8 cellular contexts compared by ENCODE assay signal in genomic region chr5:172772112-172772906, GRCh38. TPM values are rescaled to one million over a fixed set of nuclear protein-coding genes. Genes with fewer than 3 reads are reported as not detected.
A peak's percentile ranks its signal among the peaks of the same experiment; 100 is the strongest.
DNase-seq lines count a peak whose midpoint lies in the region; ATAC-seq and TF ChIP-seq lines count a peak whose summit lies in the region.

No MANE protein-coding gene starts in this region.

- no peaks in the 10 kb centered on the region for H3K79me2 ChIP-seq in neural progenitor cell (ENCODE audit: low read depth)

- H3K4me2 ChIP-seq in BLaER1 (peak overlapping the region; percentile 94), neural progenitor cell (peak overlapping the region; percentile 96)

- H3K9me3 ChIP-seq in BLaER1 (no peaks in the 10 kb centered on the region), HUES6 (ENCODE audit: control insufficient read depth, insufficient read depth, low read depth, low read length) (no peaks in the 10 kb centered on the region), neural progenitor cell (ENCODE audit: low read depth) (no peaks in the 10 kb centered on the region), stomach smooth muscle (ENCODE audit: control insufficient read depth in 2 of 2, low read length in 2 of 2) (no peaks in the 10 kb centered on the region)

- H3K27ac Mint-ChIP-seq in neural progenitor cell = no peak overlapping the region

- peak overlapping the region; percentile 79 for H2AFZ ChIP-seq in neural progenitor cell (replicated peaks)

- H3K27me3 ChIP-seq in BLaER1 (no peaks in the 10 kb centered on the region), HUES6 (ENCODE audit: control insufficient read depth, insufficient read depth, low read length) (peaks cover 20% of the 10 kb centered on the region; the same call in 1 of the 2 replicates), neural progenitor cell (peaks cover 55% of the 10 kb centered on the region), stomach smooth muscle (ENCODE audit: control insufficient read depth in 1 of 2, insufficient read depth in 2 of 2, low read length in 2 of 2) (no peaks in the 10 kb centered on the region)

- ATAC-seq in GM19397 (IDR thresholded peaks at IDR 0.05; ENCODE audit: unreplicated experiment) = peak; percentile 21

- H3K9me3 Mint-ChIP-seq in neural progenitor cell = peaks cover 3% of the 10 kb centered on the region

- peaks cover 13% of the 10 kb centered on the region for H3F3A ChIP-seq in neural progenitor cell (ENCODE audit: low read depth)

- H3K36me3 ChIP-seq in BLaER1 = peaks cover 31% of the 10 kb centered on the region
- H3K36me3 ChIP-seq in HUES6 (ENCODE audit: control insufficient read depth, insufficient read depth, low read length) = peaks cover 22% of the 10 kb centered on the region
- H3K36me3 ChIP-seq in neural progenitor cell = no peaks in the 10 kb centered on the region
- H3K36me3 ChIP-seq in stomach smooth muscle (ENCODE audit: control insufficient read depth in 2 of 2, insufficient read depth in 2 of 2, low read length in 2 of 2) = peaks cover 25 to 29% of the 10 kb centered on the region in 2 donors

- peak; percentile 78 for TF ChIP-seq CTCF in foreskin fibroblast (IDR thresholded peaks at IDR 0.05; ENCODE audit: low read depth, low read length)
- peak; percentile 86 for TF ChIP-seq CTCF in neural progenitor cell (IDR thresholded peaks at IDR 0.05)

- peaks cover 45% of the 10 kb centered on the region for H3K4me1 Mint-ChIP-seq in neural progenitor cell

- peak overlapping the region; percentile 100 for H3K4me3 ChIP-seq in BLaER1
- peak overlapping the region; percentile 93 for H3K4me3 ChIP-seq in HUES6 (ENCODE audit: low read depth, low read length)
- H3K4me3 ChIP-seq in foreskin fibroblast (ENCODE audit: low read depth in 1 of 2, low read length in 2 of 2) = peak overlapping the region; percentile 42 to 55
- H3K4me3 ChIP-seq in neural progenitor cell = peak overlapping the region; percentile 62
- peak overlapping the region; percentile 53 to 99 for H3K4me3 ChIP-seq in stomach smooth muscle (ENCODE audit: low read length in 2 of 2)

- H4K20me1 ChIP-seq in BLaER1 = peaks cover 36% of the 10 kb centered on the region
- H4K20me1 ChIP-seq in neural progenitor cell (ENCODE audit: low read depth) = peaks cover 9% of the 10 kb centered on the region

- H3K27ac ChIP-seq in BLaER1 (peak overlapping the region; percentile 99), HUES6 (ENCODE audit: low read depth, low read length) (no peak overlapping the region; the same call in 1 of the 2 replicates), neural progenitor cell (no peak overlapping the region), stomach smooth muscle (ENCODE audit: low read length) (peak overlapping the region; percentile 100)

- H3K4me1 ChIP-seq in BLaER1 = peaks cover 75% of the 10 kb centered on the region
- H3K4me1 ChIP-seq in HUES6 (ENCODE audit: control insufficient read depth, insufficient read depth, low read length) = peaks cover 16% of the 10 kb centered on the region
- H3K4me1 ChIP-seq in neural progenitor cell = peaks cover 4% of the 10 kb centered on the region
- H3K4me1 ChIP-seq in stomach smooth muscle (ENCODE audit: control insufficient read depth, insufficient read depth, low read length) = peaks cover 49% of the 10 kb centered on the region

- H3K9ac ChIP-seq in BLaER1 (peak overlapping the region; percentile 100), HUES6 (ENCODE audit: low read length) (peak overlapping the region; percentile 79), neural progenitor cell (no peak overlapping the region), stomach smooth muscle (ENCODE audit: low read length in 2 of 2) (peak overlapping the region; percentile 84 to 96)

- peak overlapping the region; percentile 89 for H3K4me3 Mint-ChIP-seq in neural progenitor cell

- peak; percentile 82 to 86 for DNase-seq in SHP77 (lab: John Stamatoyannopoulos, UW)
- peak; percentile 93 for DNase-seq in activated effector memory CD4-positive, alpha-beta T cell treated with anti-CD3 and anti-CD28 coated beads, Interleukin-2, amount 50 U/mL, for 16 hours
- peak; percentile 94 to 98 for DNase-seq in foreskin fibroblast
- peak; percentile 86 for DNase-seq in neural progenitor cell (ENCODE audit: low spot score)

- H3K36me3 Mint-ChIP-seq in neural progenitor cell = peaks cover 16% of the 10 kb centered on the region

- peaks cover 9% of the 10 kb centered on the region for H3K27me3 Mint-ChIP-seq in neural progenitor cell (ENCODE audit: insufficient read depth, low read depth)

RNA-seq across cellular contexts. Expression of gene DUSP1, which starts 1.3 kb away (rescaled TPM):
- 4.2 and 12.8 TPM in 2 replicates for total RNA-seq in neural progenitor cell (ENCODE audit: low replicate concordance)

Comparison
In these comparisons a context has a peak if more than half of its experiments do, and no peak if none do; other contexts are left out.
1. H3K27ac ChIP-seq: peak in BLaER1 (single experiment) and stomach smooth muscle (single experiment); none in HUES6 (single experiment) and neural progenitor cell (single experiment).
2. H3K4me3 ChIP-seq: peak in every context shown above with its lines; median percentile 100 in BLaER1; 93 in HUES6; 76 in stomach smooth muscle; 62 in neural progenitor cell; 48 in foreskin fibroblast.
3. Peak in every context shown above with its lines, with median percentiles within 50 percentile points of each other: DNase-seq.